ENCODE assay signal across 17 cellular contexts in the genomic region with DNA sequence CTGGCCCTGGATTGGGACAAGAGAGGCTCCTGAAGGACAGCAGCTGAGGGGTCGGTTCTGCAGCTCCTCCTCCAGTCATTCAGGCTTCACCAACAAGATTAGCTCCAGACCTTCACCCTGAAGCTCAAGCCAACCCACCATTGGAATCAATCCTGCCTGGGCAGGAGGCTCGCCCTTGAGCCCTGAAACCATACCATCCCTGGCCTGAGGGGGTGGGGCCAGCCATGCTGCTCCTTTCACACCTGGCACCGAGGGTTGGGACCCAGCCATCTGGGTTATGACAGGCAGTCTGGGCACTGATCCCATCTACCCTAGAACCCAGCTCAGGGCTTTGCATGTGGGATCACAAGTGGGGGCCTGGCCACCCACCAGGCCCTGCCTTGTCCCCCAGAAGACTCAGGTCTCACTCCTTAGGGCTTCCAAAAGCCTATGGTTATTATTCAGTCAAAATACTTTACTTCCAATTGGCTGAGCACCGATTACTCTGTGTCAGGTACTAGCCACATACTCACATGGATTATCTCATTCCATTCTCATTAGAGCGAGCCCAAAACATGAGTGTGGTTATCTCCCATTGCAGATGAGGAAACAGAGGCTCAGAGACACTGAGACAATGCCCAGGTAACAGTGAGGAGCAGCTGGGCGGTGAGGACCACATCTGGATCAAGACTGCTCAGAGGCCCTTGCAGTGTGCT. TPM values are rescaled to one million over a fixed set of nuclear protein-coding genes. Genes with fewer than 3 reads are reported as not detected.
DNase-seq lines count a peak whose midpoint lies in the region; ATAC-seq and TF ChIP-seq lines count a peak whose summit lies in the region.
"Had no signal": no experiment of that assay in that cellular context is flagged by ENCODE, and none has a peak within 500 bp of the region (broad histone marks: within the 10 kb centered on the region; RNA-seq: fewer than 3 reads in every experiment).

No MANE protein-coding gene starts in this region.

- H3K9me3 ChIP-seq in left ventricle myocardium inferior (replicated peaks) (no peaks in the 10 kb centered on the region), heart left ventricle (no peaks in the 10 kb centered on the region), liver (ENCODE audit: control insufficient read depth in 4 of 4, low read length in 3 of 4) (no peaks in the 10 kb centered on the region), stomach (no peaks in the 10 kb centered on the region)
- H3K9me3 ChIP-seq: ascending aorta, suprapubic skin had no signal

- no peaks in the 10 kb centered on the region for H3K27me3 ChIP-seq in left ventricle myocardium inferior (ENCODE audit: low read depth)
- H3K27me3 ChIP-seq in heart left ventricle, result no peaks in the 10 kb centered on the region
- no peaks in the 10 kb centered on the region for H3K27me3 ChIP-seq in liver (ENCODE audit: control insufficient read depth in 4 of 4, insufficient read depth in 4 of 4, low read length in 3 of 4)
- peaks cover 0 to 5% (median 0%) of the 10 kb centered on the region in 3 donors for H3K27me3 ChIP-seq in stomach
- H3K27me3 ChIP-seq: ascending aorta, suprapubic skin had no signal

- CTCF ChIA-PET in GM10248 (lab: Yijun Ruan, JAX), result interaction anchor here (4.2 to 6.0 kb wide), 2 partner anchors 12 to 29 kb away, joined by 17 to 40 read pairs; a partner anchor contains a TSS

- no peak for TF ChIP-seq POLR2A in heart left ventricle (IDR thresholded peaks at IDR 0.05)
- no peak for TF ChIP-seq POLR2A in stomach (IDR thresholded peaks at IDR 0.05)

- POLR2A ChIA-PET in GM10248 (lab: Yijun Ruan, JAX), result no interaction called here

- no peak for TF ChIP-seq RAD21 in liver (IDR thresholded peaks at IDR 0.05)

- H3K4me1 ChIP-seq in left ventricle myocardium inferior (peaks cover 85% of the 10 kb centered on the region), heart left ventricle (peaks cover 8 to 78% (median 39%) of the 10 kb centered on the region in 12 donors), liver (ENCODE audit: control insufficient read depth in 4 of 4, insufficient read depth in 4 of 4, low read length in 3 of 4) (peaks cover 16 to 64% (median 57%) of the 10 kb centered on the region in 4 donors), stomach (peaks cover 33 to 90% (median 74%) of the 10 kb centered on the region in 4 donors)

- H3K36me3 ChIP-seq in left ventricle myocardium inferior (no peaks in the 10 kb centered on the region), heart left ventricle (peaks cover 0 to 10% (median 0%) of the 10 kb centered on the region in 9 donors), liver (ENCODE audit: control insufficient read depth in 4 of 4, insufficient read depth in 3 of 4, low read depth in 1 of 4, low read length in 3 of 4) (no peaks in the 10 kb centered on the region), stomach (peaks cover 0 to 7% (median 2%) of the 10 kb centered on the region in 4 donors)
- H3K36me3 ChIP-seq: ascending aorta, suprapubic skin had no signal

- H3K27ac ChIP-seq in left ventricle myocardium inferior (replicated peaks), result peak overlapping the region; percentile 27
- H3K27ac ChIP-seq in heart left ventricle, result peak overlapping the region in 1 of 12 donors; percentile 37
- peak overlapping the region in 1 of 2 donors; percentile 29 for H3K27ac ChIP-seq in liver (ENCODE audit: low read depth in 1 of 2, low read length in 2 of 2)
- peak overlapping the region in 3 of 5 donors; percentile 8 to 42 (median 19) for H3K27ac ChIP-seq in stomach
- H3K27ac ChIP-seq: ascending aorta, suprapubic skin had no signal

- H3K9ac ChIP-seq in liver (ENCODE audit: low read depth in 1 of 2, low read length in 2 of 2), result no peak overlapping the region

- H3K4me3 ChIP-seq in left ventricle myocardium inferior (no peak overlapping the region), heart left ventricle (no peak overlapping the region), liver (ENCODE audit: low read depth in 1 of 3, low read length in 3 of 3) (no peak overlapping the region), stomach (no peak overlapping the region)
- H3K4me3 ChIP-seq: ascending aorta, GM23338, suprapubic skin had no signal

- WGBS in heart left ventricle, 4 donors, result 60 to 75% (median 71%) methylated on average over 5 to 6 of the region's 6 CpGs
- 46% methylated on average over 6 of the region's 6 CpGs for WGBS in liver
- 53 to 70% (median 55%) methylated on average over 4 to 6 of the region's 6 CpGs for WGBS in stomach, 5 donors

- TF ChIP-seq CTCF in left ventricle myocardium inferior (IDR thresholded peaks at IDR 0.05; ENCODE audit: borderline replicate concordance), result no peak
- TF ChIP-seq CTCF in heart left ventricle (IDR thresholded peaks at IDR 0.05), result no peak
- peak; percentile 5 for TF ChIP-seq CTCF in liver (IDR thresholded peaks at IDR 0.05; ENCODE audit: low read depth, low read length, missing input control)
- no peak for TF ChIP-seq CTCF in stomach (IDR thresholded peaks at IDR 0.05)
- no peak for TF ChIP-seq CTCF in GM10248 (IDR thresholded peaks at IDR 0.05; ENCODE audit: control extremely low read depth, extremely low read depth, low read depth, missing control alignments)

- no peak for TF ChIP-seq EP300 in stomach (IDR thresholded peaks at IDR 0.05)

- ATAC-seq in heart left ventricle, result no peak
- ATAC-seq: GM23338 had no signal

- DNase-seq in left ventricle myocardium inferior (no peak), heart left ventricle (no peak), RPMI8226 (peak; percentile 79), stomach (peak; percentile 60), GM10248 (ENCODE audit: extremely low spot score) (no peak)
- no peak for DNase-seq in activated CD4-positive, alpha-beta T cell treated with anti-CD3 and anti-CD28 coated beads for 4 hours
- DNase-seq in stimulated activated CD8-positive, alpha-beta memory T cell treated with anti-CD3 and anti-CD28 coated beads, Interleukin-4, amount 100 ng/mL, for 48 hours, result no peak
- DNase-seq: AML-193, DMS79 treated with DMSO at 0.1 percent for 48 hours, NCI-H146 had no signal

- intact Hi-C loops in left ventricle myocardium inferior (cut with micrococcal nuclease) (no loop called here), heart left ventricle (cut with DNase I) (no loop called here), stomach (cut with DNase I; ENCODE audit: low total_unique reads) (no loop called here)

TF ChIP-seq in liver, 16 proteins besides CTCF, POLR2A, EP300 and RAD21:
- TF ChIP-seq NR2F2 (IDR thresholded peaks at IDR 0.05) (no peak), HNF4A (conservative IDR thresholded peaks at IDR 0.05) (peak in 1 of 2 donors; percentile 29)

RNA-seq across cellular contexts. Expression of a gene that starts 3.1 kb away (rescaled TPM):
- 14.6 TPM for total RNA-seq in left ventricle myocardium inferior
- total RNA-seq in heart left ventricle, result 10 to 100 TPM in 7 of 9 donors, 1 to 10 TPM in 2; 8.7 to 22.2 (median 12.3) TPM
- polyA plus RNA-seq in heart left ventricle, result 10 to 100 TPM; 11.5 to 19.8 TPM
- 10 to 100 TPM; 24.3 to 43.3 TPM for total RNA-seq in liver
- 100 to 1,000 TPM in 1 of 2 donors, 10 to 100 TPM in 1; 90.6 to 127 TPM for polyA plus RNA-seq in liver
- total RNA-seq in stomach, result 10 to 100 TPM in 4 of 5 donors, 1 to 10 TPM in 1; 2.9 to 67.4 (median 28.4) TPM
- polyA plus RNA-seq in stomach, result 10 to 100 TPM; 48.1 to 82.9 (median 57.3) TPM

RNA-seq across cellular contexts. Expression of a gene that starts 3.5 kb away (rescaled TPM):
- total RNA-seq in left ventricle myocardium inferior (73.0 TPM), heart left ventricle (100 to 1,000 TPM in 2 of 9 donors, 10 to 100 TPM in 7; 55.4 to 149 (median 63.9) TPM), liver (1 to 10 TPM; 4.0 to 4.9 TPM), stomach (100 to 1,000 TPM in 1 of 5 donors, 10 to 100 TPM in 4; 12.5 to 122 (median 25.1) TPM)
- polyA plus RNA-seq in heart left ventricle (100 to 1,000 TPM in 1 of 2 donors, 10 to 100 TPM in 1; 64.8 to 101 TPM), liver (1 to 10 TPM; 2.7 to 7.9 TPM), stomach (10 to 100 TPM; 26.5 to 54.9 (median 33.5) TPM)

RNA-seq across cellular contexts. Expression of a gene that starts 4.1 kb away (rescaled TPM):
- total RNA-seq in left ventricle myocardium inferior, result 25.8 TPM
- 10 to 100 TPM; 17.7 to 51.4 (median 22.1) TPM for total RNA-seq in heart left ventricle
- 10 to 100 TPM; 21.7 to 70.3 TPM for polyA plus RNA-seq in heart left ventricle
- 10 to 100 TPM in 1 of 2 donors, 1 to 10 TPM in 1; 8.2 to 10.5 TPM for total RNA-seq in liver
- polyA plus RNA-seq in liver, result 10 to 100 TPM; 16.3 to 19.9 TPM
- 10 to 100 TPM in 2 of 5 donors, 1 to 10 TPM in 1, not detected in 2; 7.0 to 17.0 (median 14.5) TPM for total RNA-seq in stomach
- 10 to 100 TPM; 12.2 to 20.8 (median 16.3) TPM for polyA plus RNA-seq in stomach

RNA-seq across cellular contexts. Expression of a gene that starts 12.6 kb away (rescaled TPM):
- total RNA-seq in left ventricle myocardium inferior (20.2 TPM), heart left ventricle (10 to 100 TPM; 14.8 to 45.3 (median 27.7) TPM), liver (100 to 1,000 TPM in 1 of 2 donors, 10 to 100 TPM in 1; 69.5 to 241 TPM), stomach (10 to 100 TPM in 3 of 5 donors, 1 to 10 TPM in 1, not detected in 1; 8.0 to 42.6 (median 31.5) TPM)
- polyA plus RNA-seq in heart left ventricle (10 to 100 TPM; 18.3 to 21.2 TPM), liver (100 to 1,000 TPM; 234 to 274 TPM), stomach (10 to 100 TPM; 32.9 to 60.6 (median 41.9) TPM)

RNA-seq across cellular contexts. Expression of a gene that starts 15.6 kb away (rescaled TPM):
- 0.16 TPM for total RNA-seq in left ventricle myocardium inferior
- under 1 TPM in 5 of 9 donors, not detected in 4; 0.13 to 0.27 (median 0.21) TPM for total RNA-seq in heart left ventricle
- under 1 TPM; 0.06 to 0.11 TPM for polyA plus RNA-seq in heart left ventricle
- under 1 TPM in 1 of 2 donors, not detected in 1; 0.08 TPM for total RNA-seq in liver
- under 1 TPM in 1 of 2 donors, not detected in 1; 0.07 TPM for polyA plus RNA-seq in liver
- total RNA-seq in stomach, result not detected
- under 1 TPM in 1 of 3 donors, not detected in 2; 0.25 TPM for polyA plus RNA-seq in stomach
- total RNA-seq: ascending aorta, dermis microvascular lymphatic vessel endothelial cell, HT-29, kidney epithelial cell, suprapubic skin had no signal

Comparison
In these comparisons a context has a peak if more than half of its experiments do, and no peak if none do; other contexts are left out.
1. DNase-seq: peak in RPMI8226 (single experiment) and stomach (single experiment); none in left ventricle myocardium inferior (single experiment), heart left ventricle (0 of 5), activated CD4-positive, alpha-beta T cell treated with anti-CD3 and anti-CD28 coated beads for 4 hours (0 of 2), GM10248 (single experiment) and stimulated activated CD8-positive, alpha-beta memory T cell treated with anti-CD3 and anti-CD28 coated beads, Interleukin-4, amount 100 ng/mL, for 48 hours (single experiment).